ENCODE assay signal across 14 cellular contexts in genomic region chr12:52080403-52081201, GRCh38. TPM values are rescaled to one million over a fixed set of nuclear protein-coding genes. Genes with fewer than 3 reads are reported as not detected.
DNase-seq lines count a peak whose midpoint lies in the region; ATAC-seq, FAIRE-seq and TF ChIP-seq lines count a peak whose summit lies in the region.
"Had no signal": no experiment of that assay in that cellular context is flagged by ENCODE, and none has a peak within 500 bp of the region (broad histone marks: within the 10 kb centered on the region; RNA-seq: fewer than 3 reads in every experiment).

No MANE protein-coding gene starts in this region.

- intact Hi-C loops in left ventricle myocardium inferior (cut with micrococcal nuclease) (loop anchor here (5.0 kb wide), 1 partner anchor 53 kb away; no protein-coding TSS in a partner anchor), cardiac septum (cut with DNase I) (loop anchor here (5.0 kb wide), 1 partner anchor 73 kb away; the partner anchor contains the start of gene TAMALIN), vagina (cut with DNase I) (loop anchor here (5.0 kb wide), 1 partner anchor 53 kb away; no protein-coding TSS in a partner anchor)
- intact Hi-C loops in activated CD8-positive, alpha-beta T cell treated with anti-CD3 and anti-CD28 coated beads for 36 hours (cut with micrococcal nuclease), result no loop called here

- no peak overlapping the region for H4K91ac ChIP-seq in H1 (replicated peaks; ENCODE audit: insufficient read length, low read length)

- no peak overlapping the region for H2BK5ac ChIP-seq in H1 (ENCODE audit: low read depth, low read length)

- no peak overlapping the region for H2BK20ac ChIP-seq in H1 (ENCODE audit: low read length)

- H4K20me1 ChIP-seq in H1 (replicated peaks in 1 of 2; ENCODE audit: control insufficient read depth in 1 of 2, insufficient read depth in 2 of 2, low read length in 2 of 2), result peaks cover 3 to 15% of the 10 kb centered on the region in 2 experiments
- no peaks in the 10 kb centered on the region for H4K20me1 ChIP-seq in neural cell (ENCODE audit: insufficient read depth)

- no peak for ATAC-seq in activated CD8-positive, alpha-beta T cell treated with anti-CD3 and anti-CD28 coated beads for 36 hours
- ATAC-seq: SK-N-SH treated with all-trans-retinoic acid at 6 μM for 48 hours had no signal

- no peak overlapping the region; the same call in 1 of the 2 replicates for H3K18ac ChIP-seq in H1 (ENCODE audit: extremely low read depth, low read length)

- no peak for TF ChIP-seq CTCF in left ventricle myocardium inferior (IDR thresholded peaks at IDR 0.05; ENCODE audit: borderline replicate concordance)
- TF ChIP-seq CTCF in H1 (IDR thresholded peaks at IDR 0.05; ENCODE audit: control extremely low read depth in 1 of 3, insufficient read depth in 1 of 3, low read depth in 1 of 3, low read length in 3 of 3), result no peak
- no peak for TF ChIP-seq CTCF in neural cell (IDR thresholded peaks at IDR 0.05; ENCODE audit: poor library complexity, severe bottlenecking)
- TF ChIP-seq CTCF in vagina (IDR thresholded peaks at IDR 0.05), result no peak
- no peak for TF ChIP-seq CTCF in activated CD8-positive, alpha-beta T cell treated with anti-CD3 and anti-CD28 coated beads for 36 hours (IDR thresholded peaks at IDR 0.05)

- peak overlapping the region; percentile 80 for H3K27ac ChIP-seq in left ventricle myocardium inferior (replicated peaks)
- no peak overlapping the region for H3K27ac ChIP-seq in H1 (ENCODE audit: low read depth, low read length)
- H3K27ac ChIP-seq in neural cell (ENCODE audit: low read length), result no peak overlapping the region
- peak overlapping the region; percentile 68 for H3K27ac ChIP-seq in vagina
- H3K27ac ChIP-seq: parathyroid adenoma had no signal

- DNase-seq in left ventricle myocardium inferior (no peak), cardiac septum (ENCODE audit: low spot score) (no peak), H1 (ENCODE audit: low read depth in 1 of 2, low spot score in 2 of 2) (no peak), vagina (ENCODE audit: extremely low spot score in 2 of 2) (no peak)
- no peak for DNase-seq in activated CD4-positive, alpha-beta T cell treated with anti-CD3 and anti-CD28 coated beads, Interleukin-2, amount 50 U/mL, for 4 hours
- no peak for DNase-seq in activated CD4-positive, alpha-beta T cell treated with anti-CD3 and anti-CD28 coated beads for 4 hours
- DNase-seq in activated CD8-positive, alpha-beta T cell treated with anti-CD3 and anti-CD28 coated beads for 36 hours, result no peak
- DNase-seq: activated naive CD4-positive, alpha-beta T cell treated with Interleukin-2 at 50 U/mL for 16 hours; NCI-H748 treated with DMSO at 0.1 percent for 48 hours; substantia nigra had no signal

- peaks cover under 1% of the 10 kb centered on the region for H3K79me1 ChIP-seq in H1 (ENCODE audit: low read depth, low read length)

- no peak overlapping the region for H4K5ac ChIP-seq in H1 (ENCODE audit: insufficient read length, low read depth, low read length)

- no peaks in the 10 kb centered on the region for H3F3A ChIP-seq in neural cell (ENCODE audit: insufficient read depth, low read length, poor library complexity, severe bottlenecking)

- no peak overlapping the region for H3K4me3 Mint-ChIP-seq in activated CD8-positive, alpha-beta T cell treated with anti-CD3 and anti-CD28 coated beads for 36 hours

- TF ChIP-seq POLR2A in H1 (IDR thresholded peaks at IDR 0.05; ENCODE audit: control extremely low read depth in 1 of 2, low read depth in 2 of 2, low read length in 2 of 2) (no peak), vagina (IDR thresholded peaks at IDR 0.05) (no peak)

- H3K36me3 ChIP-seq in left ventricle myocardium inferior, result peaks cover 28% of the 10 kb centered on the region
- H3K36me3 ChIP-seq in H1 (ENCODE audit: control insufficient read depth in 2 of 4, insufficient read depth in 4 of 4, low read length in 3 of 4), result peaks cover 6 to 20% (median 12%) of the 10 kb centered on the region in 4 experiments; a peak in 7 of 8 replicates
- no peaks in the 10 kb centered on the region for H3K36me3 ChIP-seq in neural cell (ENCODE audit: insufficient read depth, low read length)
- peaks cover 0 to 24% of the 10 kb centered on the region in 2 donors for H3K36me3 ChIP-seq in vagina

- H3K9ac ChIP-seq in H1 (replicated peaks in 1 of 4; ENCODE audit: extremely low read depth in 1 of 4, low read depth in 3 of 4, low read length in 3 of 4), result no peak overlapping the region
- H3K9ac ChIP-seq in neural cell (ENCODE audit: low read length), result peak overlapping the region; percentile 16
- H3K9ac ChIP-seq: parathyroid adenoma had no signal

- POLR2A ChIA-PET in H1 (lab: Charles Lee; ENCODE audit: partially characterized antibody), result interaction anchor here (0.7 to 7.7 kb wide), 17 partner anchors 8 to 77 kb away, joined by 3 to 82 read pairs (median 6); partner anchors contain the start of genes ATG101 and NR4A1
- POLR2A ChIA-PET in activated CD8-positive, alpha-beta T cell treated with anti-CD3 and anti-CD28 coated beads for 36 hours (lab: Charles Lee), result interaction anchor here (1.8 to 2.7 kb wide), 3 partner anchors 11 to 55 kb away, joined by 4 to 11 read pairs (median 9); partner anchors contain the start of gene ATG101

- H3K4me2 ChIP-seq in H1 (ENCODE audit: insufficient read depth in 1 of 2, low read depth in 2 of 2, low read length in 2 of 2), result peak overlapping the region; percentile 55 to 67; a peak in 3 of 4 replicates
- H3K4me2 ChIP-seq in neural cell (ENCODE audit: low read length), result no peak overlapping the region

- no peak overlapping the region for H2BK120ac ChIP-seq in H1 (replicated peaks; ENCODE audit: low read depth, low read length)

- no peaks in the 10 kb centered on the region for H3K9me3 ChIP-seq in left ventricle myocardium inferior (replicated peaks)
- H3K9me3 ChIP-seq in H1 (ENCODE audit: insufficient read depth in 2 of 2, low read depth in 1 of 2, low read length in 1 of 2), result no peaks in the 10 kb centered on the region
- no peaks in the 10 kb centered on the region for H3K9me3 ChIP-seq in neural cell (ENCODE audit: low read length)
- H3K9me3 ChIP-seq in vagina, result no peaks in the 10 kb centered on the region

- WGBS in H1 (ENCODE audit: extremely low coverage in 1 of 2, insufficient coverage in 1 of 2, insufficient read length in 1 of 2, insufficient replicate concordance in 2 of 2, low coverage in 1 of 2, low lambda C conversion rate in 2 of 2, missing lambda C conversion rate in 1 of 2), 2 experiments, result 80% methylated on average over 5 of the region's 10 CpGs; no CpG with 5 or more reads in 1 of the 2 experiments

- H3K27ac Mint-ChIP-seq in activated CD8-positive, alpha-beta T cell treated with anti-CD3 and anti-CD28 coated beads for 36 hours, result no peak overlapping the region

- CTCF ChIA-PET in H1 (lab: Charles Lee; ENCODE audit: partially characterized antibody), result interaction anchor here (0.7 to 34.1 kb wide), 22 partner anchors 8 to 257 kb away, joined by 3 to 1022 read pairs (median 7); partner anchors contain the start of genes ATG101 and NR4A1
- CTCF ChIA-PET in activated CD8-positive, alpha-beta T cell treated with anti-CD3 and anti-CD28 coated beads for 36 hours (lab: Charles Lee), result interaction anchor here (0.6 to 12.8 kb wide), 7 partner anchors 9 to 218 kb away, joined by 3 to 394 read pairs (median 4); partner anchors contain the start of gene ATG101

- H2BK12ac ChIP-seq in H1 (ENCODE audit: low read depth, low read length), result no peak overlapping the region

- no peaks in the 10 kb centered on the region for H3K9me2 ChIP-seq in neural cell (ENCODE audit: insufficient read depth, low read length)

- H3K4ac ChIP-seq in H1 (replicated peaks; ENCODE audit: insufficient read length, low read depth, low read length), result no peak overlapping the region

- peaks cover 13% of the 10 kb centered on the region for H3K27me3 ChIP-seq in left ventricle myocardium inferior (ENCODE audit: low read depth)
- H3K27me3 ChIP-seq in H1 (replicated peaks in 1 of 4; ENCODE audit: control insufficient read depth in 3 of 4, extremely low read depth in 1 of 4, insufficient read depth in 3 of 4, low read length in 3 of 4), result peaks cover 0 to 14% (median 1%) of the 10 kb centered on the region in 4 experiments; a peak in 5 of 7 replicates
- no peaks in the 10 kb centered on the region for H3K27me3 ChIP-seq in neural cell (ENCODE audit: insufficient read depth, low read depth, low read length)
- H3K27me3 ChIP-seq in vagina, result no peaks in the 10 kb centered on the region

- no peak overlapping the region for H2AFZ ChIP-seq in H1 (ENCODE audit: low read length)
- no peak overlapping the region for H2AFZ ChIP-seq in neural cell (ENCODE audit: low read depth, low read length)
- H2AFZ ChIP-seq: parathyroid adenoma had no signal

- H3K56ac ChIP-seq in H1 (replicated peaks; ENCODE audit: insufficient read length, low read depth, low read length), result no peak overlapping the region

- TF ChIP-seq EP300 in H1 (IDR thresholded peaks at IDR 0.05; ENCODE audit: borderline replicate concordance in 1 of 2, low read depth in 2 of 2, low read length in 2 of 2) (no peak), neural cell (conservative IDR thresholded peaks at IDR 0.05; ENCODE audit: poor library complexity, severe bottlenecking) (no peak)

- H4K8ac ChIP-seq in H1 (ENCODE audit: extremely low read depth, insufficient read depth, low read length), result no peak overlapping the region

- H2BK15ac ChIP-seq in H1 (ENCODE audit: low read length), result no peak overlapping the region

- H3K4me1 ChIP-seq in left ventricle myocardium inferior (peaks cover 36% of the 10 kb centered on the region), H1 (replicated peaks in 1 of 4; ENCODE audit: control insufficient read depth in 3 of 4, insufficient read depth in 4 of 4, low read length in 3 of 4) (peaks cover 5 to 37% (median 14%) of the 10 kb centered on the region in 4 experiments; a peak in 6 of 7 replicates), vagina (peaks cover 33% of the 10 kb centered on the region)

- H3K9me3 Mint-ChIP-seq in activated CD8-positive, alpha-beta T cell treated with anti-CD3 and anti-CD28 coated beads for 36 hours, result no peaks in the 10 kb centered on the region

- peaks cover 19% of the 10 kb centered on the region for H3K36me3 Mint-ChIP-seq in activated CD8-positive, alpha-beta T cell treated with anti-CD3 and anti-CD28 coated beads for 36 hours (ENCODE audit: low read depth)

- H3K4me3 ChIP-seq in left ventricle myocardium inferior (peak overlapping the region; percentile 46), H1 (ENCODE audit: extremely low read depth in 1 of 4, insufficient read depth in 2 of 4, low read depth in 3 of 4, low read length in 4 of 4) (peak overlapping the region in 1 of 4 experiments; percentile 56; a peak in 3 of 8 replicates), neural cell (ENCODE audit: low read length) (no peak overlapping the region), vagina (peak overlapping the region in 1 of 2 donors; percentile 41)

- FAIRE-seq in H1 (lab: Jason Lieb, UNC), result no peak
- FAIRE-seq: islet of Langerhans had no signal

- no peak overlapping the region for H3K14ac ChIP-seq in H1 (ENCODE audit: insufficient read length)

- peaks cover 8% of the 10 kb centered on the region; the same call in 1 of the 2 replicates for H3K23me2 ChIP-seq in H1 (ENCODE audit: low read depth, low read length)

- no peak overlapping the region for H2AK5ac ChIP-seq in H1 (ENCODE audit: low read depth, low read length)

- H3K79me2 ChIP-seq in H1 (ENCODE audit: control insufficient read depth in 1 of 2, insufficient read depth in 2 of 2, low read length in 2 of 2) (peaks cover 0 to 2% of the 10 kb centered on the region in 2 experiments; a peak in 1 of 4 replicates), neural cell (replicated peaks; ENCODE audit: insufficient read depth, low read length) (no peaks in the 10 kb centered on the region)
- H3K79me2 ChIP-seq: parathyroid adenoma had no signal

- TF ChIP-seq RAD21 in H1 (IDR thresholded peaks at IDR 0.05 in 1 of 2, conservative IDR thresholded peaks at IDR 0.05 in 1 of 2; ENCODE audit: low read depth in 2 of 2, low read length in 2 of 2) (no peak), neural cell (conservative IDR thresholded peaks at IDR 0.05) (no peak)

- no peak overlapping the region for H3K23ac ChIP-seq in H1 (ENCODE audit: insufficient read length)

- no peaks in the 10 kb centered on the region for H3K27me3 Mint-ChIP-seq in activated CD8-positive, alpha-beta T cell treated with anti-CD3 and anti-CD28 coated beads for 36 hours

- H3K4me1 Mint-ChIP-seq in activated CD8-positive, alpha-beta T cell treated with anti-CD3 and anti-CD28 coated beads for 36 hours (ENCODE audit: low read depth), result peaks cover 9% of the 10 kb centered on the region

RNA-seq across cellular contexts. Expression of gene SMIM41, which starts 1.1 kb away (rescaled TPM):
- 0.30 TPM for total RNA-seq in left ventricle myocardium inferior
- not detected for total RNA-seq in cardiac septum
- total RNA-seq in H1 (2021; fragmentation: NEBNext Ultra II Directional; extraction: Animal tissue kit (Norgen Biotek cat#: 25700)), result 0.28 and 0.31 TPM in 2 replicates
- 0.91 and 0.98 TPM in 2 replicates for polyA plus RNA-seq in H1 (2011; rRNA removed)
- polyA plus RNA-seq in H1 (2011; cell fraction: cytosol; rRNA removed), result 0.66 TPM
- 0.74 TPM for polyA plus RNA-seq in H1 (2011; cell fraction: nucleus; rRNA removed)
- 0.20 to 0.56 TPM (median 0.46 TPM) in 3 of 4 replicates, not detected in the other for polyA plus RNA-seq in H1 (2012, experiment 1 of 2)
- 0.42 TPM for polyA plus RNA-seq in H1 (2012, experiment 2 of 2)
- 0.08 TPM for polyA plus RNA-seq in H1 (2013, experiment 1 of 2)
- polyA plus RNA-seq in H1 (2013, experiment 2 of 2), result 0.07 TPM
- 0.54 TPM in 1 of 2 replicates, not detected in the other for polyA minus RNA-seq in H1 (2011; rRNA and poly(A)+ RNA removed)
- polyA minus RNA-seq in H1 (2011; cell fraction: cytosol; rRNA and poly(A)+ RNA removed), result not detected
- 0.70 TPM for polyA minus RNA-seq in H1 (2011; cell fraction: nucleus; rRNA and poly(A)+ RNA removed)
- polyA plus RNA-seq in neural cell, result not detected in 2 replicates
- not detected in 2 replicates for polyA minus RNA-seq in neural cell
- 1.5 TPM for total RNA-seq in vagina
- total RNA-seq in activated CD8-positive, alpha-beta T cell treated with anti-CD3 and anti-CD28 coated beads for 36 hours, result not detected

RNA-seq across cellular contexts. Expression of gene ATG101, which starts 10.8 kb away (rescaled TPM):
- total RNA-seq in left ventricle myocardium inferior (23.8 TPM), cardiac septum (23.2 TPM), vagina (27.7 TPM)
- total RNA-seq in H1 (2021; fragmentation: NEBNext Ultra II Directional; extraction: Animal tissue kit (Norgen Biotek cat#: 25700)), result 48.9 and 49.8 TPM in 2 replicates
- polyA plus RNA-seq in H1 (2011; rRNA removed) (55.9 and 64.9 TPM in 2 replicates), neural cell (53.9 and 55.6 TPM in 2 replicates)
- polyA plus RNA-seq in H1 (2011; cell fraction: cytosol; rRNA removed), result 105 TPM
- polyA plus RNA-seq in H1 (2011; cell fraction: nucleus; rRNA removed), result 55.5 TPM
- 46.4 to 65.2 TPM (median 63.9 TPM) in 4 replicates for polyA plus RNA-seq in H1 (2012, experiment 1 of 2)
- polyA plus RNA-seq in H1 (2012, experiment 2 of 2), result 60.3 TPM
- 25.2 TPM for polyA plus RNA-seq in H1 (2013, experiment 1 of 2)
- 27.1 TPM for polyA plus RNA-seq in H1 (2013, experiment 2 of 2)
- polyA minus RNA-seq in H1 (2011; rRNA and poly(A)+ RNA removed), result 44.4 and 61.4 TPM in 2 replicates
- polyA minus RNA-seq in H1 (2011; cell fraction: cytosol; rRNA and poly(A)+ RNA removed), result 20.8 TPM
- 15.7 TPM for polyA minus RNA-seq in H1 (2011; cell fraction: nucleus; rRNA and poly(A)+ RNA removed)
- polyA minus RNA-seq in neural cell, result 32.5 and 40.2 TPM in 2 replicates
- 10 to 100 TPM; 25.6 to 28.4 TPM for total RNA-seq in activated CD8-positive, alpha-beta T cell treated with anti-CD3 and anti-CD28 coated beads for 36 hours

RNA-seq across cellular contexts. Expression of gene NR4A1, which starts 29.4 kb away (rescaled TPM):
- total RNA-seq in left ventricle myocardium inferior, result 55.5 TPM
- total RNA-seq in cardiac septum, result 76.3 TPM
- 18.7 and 19.3 TPM in 2 replicates for total RNA-seq in H1 (2021; fragmentation: NEBNext Ultra II Directional; extraction: Animal tissue kit (Norgen Biotek cat#: 25700))
- polyA plus RNA-seq in H1 (2011; rRNA removed), result 23.3 and 36.0 TPM in 2 replicates
- polyA plus RNA-seq in H1 (2011; cell fraction: cytosol; rRNA removed), result 17.3 TPM
- 42.1 TPM for polyA plus RNA-seq in H1 (2011; cell fraction: nucleus; rRNA removed)
- polyA plus RNA-seq in H1 (2012, experiment 1 of 2), result 13.7 to 17.2 TPM (median 14.8 TPM) in 4 replicates
- 12.5 TPM for polyA plus RNA-seq in H1 (2012, experiment 2 of 2)
- polyA plus RNA-seq in H1 (2013, experiment 1 of 2), result 19.7 TPM
- 19.0 TPM for polyA plus RNA-seq in H1 (2013, experiment 2 of 2)
- polyA minus RNA-seq in H1 (2011; rRNA and poly(A)+ RNA removed), result 5.1 and 8.0 TPM in 2 replicates
- polyA minus RNA-seq in H1 (2011; cell fraction: cytosol; rRNA and poly(A)+ RNA removed), result 14.5 TPM
- polyA minus RNA-seq in H1 (2011; cell fraction: nucleus; rRNA and poly(A)+ RNA removed), result 11.1 TPM
- 3.4 and 6.1 TPM in 2 replicates for polyA plus RNA-seq in neural cell
- polyA minus RNA-seq in neural cell, result 5.0 and 7.3 TPM in 2 replicates
- 465 TPM for total RNA-seq in vagina
- total RNA-seq in activated CD8-positive, alpha-beta T cell treated with anti-CD3 and anti-CD28 coated beads for 36 hours, result 100 to 1,000 TPM; 120 to 128 TPM

Comparison
In these comparisons a context has a peak if more than half of its experiments do, and no peak if none do; other contexts are left out.
1. H3K27ac ChIP-seq: peak in left ventricle myocardium inferior (single experiment) and vagina (single experiment); none in H1 (single experiment) and neural cell (single experiment).